28 cellular contexts compared by ENCODE assay signal in the genomic region with DNA sequence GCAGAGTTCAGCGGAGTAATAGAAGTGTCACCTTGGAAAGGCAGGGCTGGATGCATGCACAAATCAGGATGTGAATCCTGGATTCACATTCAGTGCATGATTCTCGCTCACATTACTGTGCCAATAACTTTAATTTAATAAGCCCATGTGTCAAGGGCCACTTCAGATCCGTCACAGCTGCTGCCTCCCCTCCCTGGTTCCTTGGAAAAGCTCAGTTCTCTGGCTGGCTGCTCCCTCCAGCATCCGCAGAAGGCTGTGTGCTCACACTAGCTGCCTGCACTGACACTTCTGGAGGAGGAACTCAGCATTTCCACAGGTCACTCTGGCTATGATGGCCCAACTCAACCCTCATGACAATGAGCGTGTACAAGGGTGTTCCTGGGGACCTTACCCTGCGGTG.
DNase-seq lines count a peak whose midpoint lies in the region; ATAC-seq, FAIRE-seq and TF ChIP-seq lines count a peak whose summit lies in the region.
"Had no signal": no experiment of that assay in that cellular context is flagged by ENCODE, and none has a peak within 500 bp of the region (broad histone marks: within the 10 kb centered on the region; RNA-seq: fewer than 3 reads in every experiment).

No MANE protein-coding gene starts in this region.

- TF ChIP-seq CTCF in A549 (IDR thresholded peaks at IDR 0.05) (no peak), gastroesophageal sphincter (IDR thresholded peaks at IDR 0.05) (no peak)

- no peak overlapping the region for H3K27ac ChIP-seq in A549
- no peak overlapping the region for H3K27ac ChIP-seq in gastroesophageal sphincter
- H3K27ac ChIP-seq: 22Rv1 had no signal

- TF ChIP-seq POLR2A in A549 (IDR thresholded peaks at IDR 0.05; ENCODE audit: low read length) (no peak), gastroesophageal sphincter (IDR thresholded peaks at IDR 0.05) (no peak)

- no peaks in the 10 kb centered on the region for H3K4me1 ChIP-seq in A549
- H3K4me1 ChIP-seq in gastroesophageal sphincter = peaks cover 0 to 5% (median 0%) of the 10 kb centered on the region in 3 donors
- H3K4me1 ChIP-seq: BE2C had no signal

- TF ChIP-seq EP300 in A549 (IDR thresholded peaks at IDR 0.05) = no peak
- no peak for TF ChIP-seq EP300 in gastroesophageal sphincter (IDR thresholded peaks at IDR 0.05)

- no peak for TF ChIP-seq RAD21 in A549 (conservative IDR thresholded peaks at IDR 0.05 in 1 of 2, IDR thresholded peaks at IDR 0.05 in 1 of 2)

- no peaks in the 10 kb centered on the region for H3K36me3 ChIP-seq in gastroesophageal sphincter
- H3K36me3 ChIP-seq: BE2C, MG63 had no signal

- FAIRE-seq in A549 (lab: Jason Lieb, UNC) = no peak
- FAIRE-seq: GM12891, GM19239 had no signal

- CTCF ChIA-PET in A549 (lab: Yijun Ruan, JAX) = interaction anchor here (10.3 kb wide), 1 partner anchor 537 kb away, joined by 234 read pairs; a partner anchor contains a TSS

- DNase-seq in NCI-H1105 treated with DMSO at 0.1 percent for 48 hours (lab: John Stamatoyannopoulos, UW) (peak; percentile 5), NCI-H1105 (lab: John Stamatoyannopoulos, UW) (no peak), A549 (ENCODE audit: low read depth in 1 of 2, low spot score in 1 of 2) (no peak), left kidney (ENCODE audit: low read depth, low spot score) (peak; percentile 59), hippocampal formation (lab: John Stamatoyannopoulos, UW) (no peak)
- DNase-seq: ACHN; BE2C; CD8-positive, alpha-beta memory T cell; DMS 273 treated with DMSO at 0.1 percent for 48 hours; DMS79; EL; GDM1; IMR-90; KG1; MG63; NCI-H1417 treated with DMSO at 0.1 percent for 48 hours; NCI-H1694 treated with DMSO at 0.1 percent for 48 hours; NCI-H226; NCI-H510A; NCI-H748 treated with DMSO at 0.1 percent for 48 hours; NK-92 treated with Interleukin-12 subunit alpha and Interleukin-12 subunit beta, amount 100 ng/mL, for 24 hours; PC-3 had no signal

- POLR2A ChIA-PET in A549 (lab: Yijun Ruan, JAX) = no interaction called here

- ATAC-seq in A549 = no peak
- ATAC-seq in gastroesophageal sphincter = peak; percentile 58
- no peak for ATAC-seq in GM21619 (IDR thresholded peaks at IDR 0.05; ENCODE audit: unreplicated experiment)
- ATAC-seq: HCT116, PC-3 had no signal

- no peak overlapping the region for H3K4me2 ChIP-seq in A549

- H3K9me3 ChIP-seq in A549 (no peaks in the 10 kb centered on the region), gastroesophageal sphincter (no peaks in the 10 kb centered on the region)
- H3K9me3 ChIP-seq: BE2C, MG63 had no signal

- peaks cover 6% of the 10 kb centered on the region for H3K27me3 ChIP-seq in gastroesophageal sphincter
- H3K27me3 ChIP-seq: BE2C had no signal

- 46% methylated on average over 6 of the region's 6 CpGs for WGBS in A549 (ENCODE audit: missing lambda C conversion rate)
- WGBS in gastroesophageal sphincter (ENCODE audit: low coverage in 1 of 2), 2 donors = 36 to 42% methylated on average over 3 to 6 of the region's 6 CpGs

- no peak overlapping the region for H3K4me3 ChIP-seq in A549
- H3K4me3 ChIP-seq in gastroesophageal sphincter = no peak overlapping the region
- H3K4me3 ChIP-seq: MG63 had no signal

TF ChIP-seq in A549, 52 proteins besides CTCF, POLR2A, EP300 and RAD21:
- TF ChIP-seq, protein P1, sequence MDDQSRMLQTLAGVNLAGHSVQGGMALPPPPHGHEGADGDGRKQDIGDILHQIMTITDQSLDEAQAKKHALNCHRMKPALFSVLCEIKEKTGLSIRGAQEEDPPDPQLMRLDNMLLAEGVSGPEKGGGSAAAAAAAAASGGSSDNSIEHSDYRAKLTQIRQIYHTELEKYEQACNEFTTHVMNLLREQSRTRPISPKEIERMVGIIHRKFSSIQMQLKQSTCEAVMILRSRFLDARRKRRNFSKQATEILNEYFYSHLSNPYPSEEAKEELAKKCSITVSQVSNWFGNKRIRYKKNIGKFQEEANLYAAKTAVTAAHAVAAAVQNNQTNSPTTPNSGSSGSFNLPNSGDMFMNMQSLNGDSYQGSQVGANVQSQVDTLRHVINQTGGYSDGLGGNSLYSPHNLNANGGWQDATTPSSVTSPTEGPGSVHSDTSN (IDR thresholded peaks at IDR 0.05) = no peak
- TF ChIP-seq ZSCAN20 (CRISPR knock-in tag; IDR thresholded peaks at IDR 0.05) (no peak), MAFK (IDR thresholded peaks at IDR 0.05; ENCODE audit: partially characterized antibody) (peak; percentile 33), MYC (IDR thresholded peaks at IDR 0.05; ENCODE audit: borderline replicate concordance, low read length) (no peak)

Comparison
In these comparisons a context has a peak if more than half of its experiments do, and no peak if none do; other contexts are left out.
1. DNase-seq: peak in NCI-H1105 treated with DMSO at 0.1 percent for 48 hours (single experiment) and left kidney (single experiment); none in NCI-H1105 (single experiment), A549 (0 of 2) and hippocampal formation (0 of 2).